8 cellular contexts compared by ENCODE assay signal in the genomic region with DNA sequence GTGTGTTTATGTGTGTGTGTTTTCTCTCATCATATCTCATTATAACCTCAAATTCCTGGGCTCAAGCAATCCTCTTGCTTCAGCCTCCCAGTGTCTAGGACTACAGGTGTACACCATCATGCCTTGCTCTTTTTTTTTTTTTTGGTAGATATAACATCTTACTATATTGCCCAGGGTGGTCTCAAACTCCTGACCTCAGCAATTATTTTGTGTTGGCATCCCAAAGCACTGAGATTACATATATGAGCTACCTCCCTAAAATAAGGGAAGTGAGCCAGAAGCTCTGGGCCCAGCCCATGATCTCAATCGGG. TPM values are rescaled to one million over a fixed set of nuclear protein-coding genes. Genes with fewer than 3 reads are reported as not detected.
DNase-seq lines count a peak whose midpoint lies in the region; ATAC-seq, FAIRE-seq and TF ChIP-seq lines count a peak whose summit lies in the region.

No MANE protein-coding gene starts in this region.

- in situ Hi-C loops in GM12878 (cut with MboI), result no loop called here

- ATAC-seq in GM12878, result peak; percentile 4

- H3K27ac ChIP-seq in GM12878 (ENCODE audit: control insufficient read depth, insufficient read depth), result peak overlapping the region; percentile 90
- H3K27ac ChIP-seq in urinary bladder (ENCODE audit: low read depth), result no peak overlapping the region

- peaks cover 3% of the 10 kb centered on the region; the same call in 1 of the 2 replicates for H3K4me1 ChIP-seq in GM12878 (ENCODE audit: control insufficient read depth, insufficient read depth, low read length)
- H3K4me1 ChIP-seq in urinary bladder (ENCODE audit: insufficient read depth), result no peaks in the 10 kb centered on the region

- 0% methylated on average over 1 of the region's 1 CpG for WGBS in GM12878 (ENCODE audit: insufficient coverage, insufficient replicate concordance, low lambda C conversion rate, missing lambda C conversion rate)
- 0% methylated on average over 1 of the region's 1 CpG for WGBS in lower leg skin, 2 donors
- 3% methylated on average over 1 of the region's 1 CpG for WGBS in urinary bladder

- H3K27me3 ChIP-seq in GM12878 (replicated peaks in 1 of 2; ENCODE audit: control insufficient read depth in 2 of 2, insufficient read depth in 2 of 2, low read length in 1 of 2), result no peaks in the 10 kb centered on the region

- TF ChIP-seq CTCF in GM12878 (IDR thresholded peaks at IDR 0.05 in 2 of 3, conservative IDR thresholded peaks at IDR 0.05 in 1 of 3; ENCODE audit: control insufficient read depth in 2 of 3, extremely low read depth in 1 of 3, insufficient read depth in 1 of 3, low read depth in 3 of 3, low read length in 3 of 3), result no peak
- no peak for TF ChIP-seq CTCF in lower leg skin (IDR thresholded peaks at IDR 0.05)

- DNase-seq in activated naive CD4-positive, alpha-beta T cell (lab: John Stamatoyannopoulos, UW), result no peak
- no peak for DNase-seq in GM12878 (ENCODE audit: low read depth, low spot score)
- no peak for DNase-seq in lower leg skin (ENCODE audit: low spot score in 2 of 2)
- no peak for DNase-seq in NCI-H345 treated with DMSO at 0.1 percent for 48 hours (lab: John Stamatoyannopoulos, UW; ENCODE audit: unreplicated experiment)
- no peak for DNase-seq in NCI-H187 (lab: John Stamatoyannopoulos, UW)
- no peak for DNase-seq in erythroblast (lab: John Stamatoyannopoulos, UW)

- intact Hi-C loops in GM12878 (cut with micrococcal nuclease; ENCODE audit: unreplicated experiment), result loop anchor here (1.0 kb wide), 2 partner anchors 39 to 80 kb away; a partner anchor contains a TSS
- intact Hi-C loops in lower leg skin (cut with DNase I; ENCODE audit: low total_unique reads), result no loop called here

- H3K4me3 ChIP-seq in GM12878, result peak overlapping the region; percentile 86
- peak overlapping the region; percentile 90 for H3K4me3 ChIP-seq in lower leg skin (ENCODE audit: low read depth, poor library complexity, severe bottlenecking)
- peak overlapping the region; percentile 69 for H3K4me3 ChIP-seq in urinary bladder (ENCODE audit: low read depth, low read length)

- peaks cover 19% of the 10 kb centered on the region for H3K27me3 Mint-ChIP-seq in activated naive CD4-positive, alpha-beta T cell treated with anti-CD3 and anti-CD28 coated beads, Interleukin-2, amount 50 U/mL, for 24 hours

- RAD21 ChIA-PET in GM12878 (lab: Charles Lee; ENCODE audit: unreplicated experiment), result interaction anchor here (0.7 kb wide), 1 partner anchor 37 kb away, joined by 3 read pairs; no protein-coding TSS in a partner anchor

- peaks cover 45% of the 10 kb centered on the region for H3K36me3 Mint-ChIP-seq in activated naive CD4-positive, alpha-beta T cell treated with anti-CD3 and anti-CD28 coated beads, Interleukin-2, amount 50 U/mL, for 24 hours

- peak overlapping the region; percentile 79 for H3K4me2 ChIP-seq in GM12878 (ENCODE audit: control insufficient read depth, insufficient read depth)

- CTCF ChIA-PET in GM12878 (lab: Yijun Ruan, JAX), result interaction anchor here (0.7 to 2.8 kb wide), 2 partner anchors 43 to 47 kb away, joined by 3 to 6 read pairs; a partner anchor contains a TSS

- no peak for FAIRE-seq in GM12878 (lab: Jason Lieb, UNC)

- TF ChIP-seq EP300 in GM12878 (IDR thresholded peaks at IDR 0.05; ENCODE audit: borderline replicate concordance in 1 of 2, control insufficient read depth in 1 of 2, low read depth in 2 of 2, low read length in 2 of 2), result no peak

- no peak for TF ChIP-seq RAD21 in GM12878 (IDR thresholded peaks at IDR 0.05; ENCODE audit: insufficient read depth, low read depth, low read length)

- H3K4me1 Mint-ChIP-seq in activated naive CD4-positive, alpha-beta T cell treated with anti-CD3 and anti-CD28 coated beads, Interleukin-2, amount 50 U/mL, for 24 hours, result peaks cover 29% of the 10 kb centered on the region

- peak overlapping the region; percentile 93 for H2AFZ ChIP-seq in GM12878 (ENCODE audit: control insufficient read depth, low read depth, low read length)

- no peaks in the 10 kb centered on the region for H3K9me3 ChIP-seq in GM12878 (replicated peaks; ENCODE audit: control insufficient read depth, insufficient read depth, low read length)

- POLR2A ChIA-PET in GM12878 (lab: Charles Lee), result no interaction called here

- peak overlapping the region; percentile 94 for H3K9ac ChIP-seq in GM12878 (ENCODE audit: control insufficient read depth, insufficient read depth, low read length)

- no peaks in the 10 kb centered on the region for H4K20me1 ChIP-seq in GM12878 (ENCODE audit: control insufficient read depth, insufficient read depth)

- TSS peak; percentile 99 for BruUV-seq in GM12878 (replicated peaks; lab: Mats Ljungman, UMichigan)

- H3K27ac Mint-ChIP-seq in activated naive CD4-positive, alpha-beta T cell treated with anti-CD3 and anti-CD28 coated beads, Interleukin-2, amount 50 U/mL, for 24 hours, result peak overlapping the region; percentile 96

- H3K9me3 Mint-ChIP-seq in activated naive CD4-positive, alpha-beta T cell treated with anti-CD3 and anti-CD28 coated beads, Interleukin-2, amount 50 U/mL, for 24 hours, result peaks cover 39% of the 10 kb centered on the region

- H3K4me3 Mint-ChIP-seq in activated naive CD4-positive, alpha-beta T cell treated with anti-CD3 and anti-CD28 coated beads, Interleukin-2, amount 50 U/mL, for 24 hours, result peak overlapping the region; percentile 97

- H3K36me3 ChIP-seq in GM12878 (ENCODE audit: control insufficient read depth in 2 of 2, insufficient read depth in 2 of 2, low read length in 1 of 2), result peaks cover 3 to 5% of the 10 kb centered on the region in 2 experiments; a peak in 3 of 4 replicates
- peaks cover 4% of the 10 kb centered on the region for H3K36me3 ChIP-seq in urinary bladder (ENCODE audit: insufficient read depth)

- SMC1A ChIA-PET in GM12878 (lab: Charles Lee; ENCODE audit: uncharacterized antibody, unreplicated experiment), result interaction anchor here (0.6 to 1.0 kb wide), 2 partner anchors 22 to 31 kb away, joined by 4 read pairs; no protein-coding TSS in a partner anchor

- peaks cover 26% of the 10 kb centered on the region for H3K79me2 ChIP-seq in GM12878 (ENCODE audit: control insufficient read depth, insufficient read depth, low read length)

- TF ChIP-seq POLR2A in GM12878 (IDR thresholded peaks at IDR 0.05; ENCODE audit: low read depth, low read length) (no peak), lower leg skin (IDR thresholded peaks at IDR 0.05) (no peak), erythroblast (IDR thresholded peaks at IDR 0.05; ENCODE audit: low read length) (no peak)

RNA-seq across cellular contexts. Expression of a gene that starts 0.4 kb away (rescaled TPM):
- total RNA-seq in GM12878 (2013; cell fraction: nucleolus; rRNA removed), result 20.8 and 22.8 TPM in 2 replicates
- total RNA-seq in GM12878 (2014; rRNA removed) (9.0 and 9.5 TPM in 2 replicates), GM12878 (2014; rRNA removed; fragmentation: Illumina TruSeq; extraction: Trizol) (8.5 and 8.6 TPM in 2 replicates), GM12878 (2021) (7.3 and 8.0 TPM in 2 replicates), lower leg skin (10 to 100 TPM; 11.4 to 15.7 (median 12.4) TPM), urinary bladder (25.4 TPM)
- 2.7 TPM for polyA plus RNA-seq in GM12878 (2011; ENCODE audit: low read depth)
- polyA plus RNA-seq in GM12878 (2011; rRNA removed) (3.4 and 4.5 TPM in 2 replicates), GM12878 (2014; fragmentation: Illumina TruSeq; extraction: Trizol) (2.4 and 2.7 TPM in 2 replicates), GM12878 (2014; fragmentation: Nextera tagmentation; extraction: Ambion mirVana) (under 1 TPM; 0.53 to 0.74 TPM), GM12878 (2014; rRNA removed) (3.2 and 3.5 TPM in 2 replicates), GM12878 (2016; fragmentation: Nextera tagmentation; extraction: Ambion mirVana) (1 to 10 TPM; 3.7 to 4.3 TPM), urinary bladder (2.9 TPM)
- polyA plus RNA-seq in GM12878 (2011; cell fraction: cytosol; rRNA removed), result 2.3 and 2.9 TPM in 2 replicates
- 2.8 TPM in 2 replicates for polyA plus RNA-seq in GM12878 (2011; cell fraction: nucleus; rRNA removed)
- polyA plus RNA-seq in GM12878 (2012), result 2.7 and 3.0 TPM in 2 replicates
- 13.2 and 14.1 TPM in 2 replicates for polyA minus RNA-seq in GM12878 (2011; rRNA and poly(A)+ RNA removed)
- polyA minus RNA-seq in GM12878 (2011; cell fraction: cytosol; rRNA and poly(A)+ RNA removed), result 5.6 TPM in 2 replicates
- 5.6 and 7.7 TPM in 2 replicates for polyA minus RNA-seq in GM12878 (2011; cell fraction: nucleus; rRNA and poly(A)+ RNA removed)

RNA-seq across cellular contexts. Expression of a gene that starts 31.2 kb away (rescaled TPM):
- 14.3 and 14.6 TPM in 2 replicates for total RNA-seq in GM12878 (2013; cell fraction: nucleolus; rRNA removed)
- total RNA-seq in GM12878 (2014; rRNA removed) (7.3 and 7.4 TPM in 2 replicates), GM12878 (2014; rRNA removed; fragmentation: Illumina TruSeq; extraction: Trizol) (9.4 and 9.7 TPM in 2 replicates), GM12878 (2021) (8.6 and 8.8 TPM in 2 replicates), lower leg skin (10 to 100 TPM in 1 of 4 donors, 1 to 10 TPM in 3; 8.3 to 11.8 (median 8.9) TPM), urinary bladder (17.9 TPM)
- 4.9 TPM for polyA plus RNA-seq in GM12878 (2011; ENCODE audit: low read depth)
- polyA plus RNA-seq in GM12878 (2011; rRNA removed) (11.6 and 12.1 TPM in 2 replicates), GM12878 (2014; fragmentation: Illumina TruSeq; extraction: Trizol) (8.0 and 9.0 TPM in 2 replicates), GM12878 (2014; fragmentation: Nextera tagmentation; extraction: Ambion mirVana) (1 to 10 TPM; 1.1 to 1.5 TPM), GM12878 (2014; rRNA removed) (5.0 and 5.5 TPM in 2 replicates), GM12878 (2016; fragmentation: Nextera tagmentation; extraction: Ambion mirVana) (1 to 10 TPM; 5.0 to 6.6 TPM), urinary bladder (7.8 TPM)
- polyA plus RNA-seq in GM12878 (2011; cell fraction: cytosol; rRNA removed), result 7.4 and 9.1 TPM in 2 replicates
- 9.2 and 10.4 TPM in 2 replicates for polyA plus RNA-seq in GM12878 (2011; cell fraction: nucleus; rRNA removed)
- 6.2 and 7.2 TPM in 2 replicates for polyA plus RNA-seq in GM12878 (2012)
- polyA minus RNA-seq in GM12878 (2011; rRNA and poly(A)+ RNA removed), result 18.6 and 20.1 TPM in 2 replicates
- polyA minus RNA-seq in GM12878 (2011; cell fraction: cytosol; rRNA and poly(A)+ RNA removed), result 6.0 and 7.2 TPM in 2 replicates
- polyA minus RNA-seq in GM12878 (2011; cell fraction: nucleus; rRNA and poly(A)+ RNA removed), result 5.8 and 7.3 TPM in 2 replicates

RNA-seq across cellular contexts. Expression of a gene that starts 39.5 kb away (rescaled TPM):
- total RNA-seq in GM12878 (2013; cell fraction: nucleolus; rRNA removed), result 431 and 458 TPM in 2 replicates
- total RNA-seq in GM12878 (2014; rRNA removed), result 34.4 and 37.5 TPM in 2 replicates
- total RNA-seq in GM12878 (2014; rRNA removed; fragmentation: Illumina TruSeq; extraction: Trizol), result 42.4 and 46.5 TPM in 2 replicates
- total RNA-seq in GM12878 (2021), result 41.7 and 43.0 TPM in 2 replicates
- polyA plus RNA-seq in GM12878 (2011; ENCODE audit: low read depth), result 3.1 TPM
- polyA plus RNA-seq in GM12878 (2011; rRNA removed), result 23.8 and 25.2 TPM in 2 replicates
- polyA plus RNA-seq in GM12878 (2011; cell fraction: cytosol; rRNA removed), result 18.2 and 19.4 TPM in 2 replicates
- polyA plus RNA-seq in GM12878 (2011; cell fraction: nucleus; rRNA removed), result 15.9 and 20.0 TPM in 2 replicates
- polyA plus RNA-seq in GM12878 (2012), result 3.0 TPM in 2 replicates
- polyA plus RNA-seq in GM12878 (2014; fragmentation: Illumina TruSeq; extraction: Trizol), result 1.5 and 2.8 TPM in 2 replicates
- polyA plus RNA-seq in GM12878 (2014; fragmentation: Nextera tagmentation; extraction: Ambion mirVana), result under 1 TPM; 0.15 to 0.58 TPM
- polyA plus RNA-seq in GM12878 (2014; rRNA removed), result 7.7 and 8.5 TPM in 2 replicates
- 1 to 10 TPM; 8.0 to 8.9 TPM for polyA plus RNA-seq in GM12878 (2016; fragmentation: Nextera tagmentation; extraction: Ambion mirVana)
- 238 and 280 TPM in 2 replicates for polyA minus RNA-seq in GM12878 (2011; rRNA and poly(A)+ RNA removed)
- polyA minus RNA-seq in GM12878 (2011; cell fraction: cytosol; rRNA and poly(A)+ RNA removed), result 72.3 and 73.4 TPM in 2 replicates
- polyA minus RNA-seq in GM12878 (2011; cell fraction: nucleus; rRNA and poly(A)+ RNA removed), result 77.2 and 85.8 TPM in 2 replicates
- 10 to 100 TPM; 57.6 to 71.0 (median 65.5) TPM for total RNA-seq in lower leg skin
- 176 TPM for total RNA-seq in urinary bladder
- polyA plus RNA-seq in urinary bladder, result 0.85 TPM

RNA-seq across cellular contexts. Expression of a gene that starts 43.5 kb away (rescaled TPM):
- 14.0 and 19.6 TPM in 2 replicates for total RNA-seq in GM12878 (2013; cell fraction: nucleolus; rRNA removed)
- total RNA-seq in GM12878 (2014; rRNA removed) (15.0 and 18.5 TPM in 2 replicates), GM12878 (2014; rRNA removed; fragmentation: Illumina TruSeq; extraction: Trizol) (21.9 and 22.2 TPM in 2 replicates), GM12878 (2021) (8.7 and 10.6 TPM in 2 replicates), lower leg skin (10 to 100 TPM; 11.3 to 20.1 (median 19.5) TPM), urinary bladder (9.7 TPM)
- 10.3 TPM for polyA plus RNA-seq in GM12878 (2011; ENCODE audit: low read depth)
- polyA plus RNA-seq in GM12878 (2011; rRNA removed) (24.5 and 29.6 TPM in 2 replicates), GM12878 (2014; fragmentation: Illumina TruSeq; extraction: Trizol) (9.9 and 21.5 TPM in 2 replicates), GM12878 (2014; fragmentation: Nextera tagmentation; extraction: Ambion mirVana) (10 to 100 TPM; 71.0 to 86.4 TPM), GM12878 (2014; rRNA removed) (18.5 and 26.6 TPM in 2 replicates), GM12878 (2016; fragmentation: Nextera tagmentation; extraction: Ambion mirVana) (10 to 100 TPM; 37.9 to 40.4 TPM), urinary bladder (26.8 TPM)
- 17.1 and 25.0 TPM in 2 replicates for polyA plus RNA-seq in GM12878 (2011; cell fraction: cytosol; rRNA removed)
- 7.9 and 8.2 TPM in 2 replicates for polyA plus RNA-seq in GM12878 (2011; cell fraction: nucleus; rRNA removed)
- 16.2 and 17.2 TPM in 2 replicates for polyA plus RNA-seq in GM12878 (2012)
- polyA minus RNA-seq in GM12878 (2011; rRNA and poly(A)+ RNA removed), result 7.3 and 9.9 TPM in 2 replicates
- polyA minus RNA-seq in GM12878 (2011; cell fraction: cytosol; rRNA and poly(A)+ RNA removed), result 4.8 and 5.6 TPM in 2 replicates
- 2.2 and 3.9 TPM in 2 replicates for polyA minus RNA-seq in GM12878 (2011; cell fraction: nucleus; rRNA and poly(A)+ RNA removed)

RNA-seq across cellular contexts. Expression of a gene that starts 43.5 kb away (rescaled TPM):
- 13.6 and 15.1 TPM in 2 replicates for total RNA-seq in GM12878 (2013; cell fraction: nucleolus; rRNA removed)
- 4.1 and 4.6 TPM in 2 replicates for total RNA-seq in GM12878 (2014; rRNA removed)
- total RNA-seq in GM12878 (2014; rRNA removed; fragmentation: Illumina TruSeq; extraction: Trizol), result 4.3 and 4.4 TPM in 2 replicates
- total RNA-seq in GM12878 (2021), result 2.6 and 3.0 TPM in 2 replicates
- polyA plus RNA-seq in GM12878 (2011; ENCODE audit: low read depth), result 0.87 TPM
- 5.6 and 6.0 TPM in 2 replicates for polyA plus RNA-seq in GM12878 (2011; rRNA removed)
- polyA plus RNA-seq in GM12878 (2011; cell fraction: cytosol; rRNA removed), result 4.3 and 4.8 TPM in 2 replicates
- polyA plus RNA-seq in GM12878 (2011; cell fraction: nucleus; rRNA removed), result 4.3 and 5.4 TPM in 2 replicates
- polyA plus RNA-seq in GM12878 (2012), result 2.1 and 2.5 TPM in 2 replicates
- 1.9 and 2.7 TPM in 2 replicates for polyA plus RNA-seq in GM12878 (2014; fragmentation: Illumina TruSeq; extraction: Trizol)
- 1 to 10 TPM; 2.3 to 3.5 TPM for polyA plus RNA-seq in GM12878 (2014; fragmentation: Nextera tagmentation; extraction: Ambion mirVana)
- polyA plus RNA-seq in GM12878 (2014; rRNA removed), result 2.7 TPM in 2 replicates
- 1 to 10 TPM; 2.7 to 3.7 TPM for polyA plus RNA-seq in GM12878 (2016; fragmentation: Nextera tagmentation; extraction: Ambion mirVana)
- 7.8 and 9.6 TPM in 2 replicates for polyA minus RNA-seq in GM12878 (2011; rRNA and poly(A)+ RNA removed)
- 1.9 TPM in 1 of 2 replicates, not detected in the other for polyA minus RNA-seq in GM12878 (2011; cell fraction: cytosol; rRNA and poly(A)+ RNA removed)
- polyA minus RNA-seq in GM12878 (2011; cell fraction: nucleus; rRNA and poly(A)+ RNA removed), result 2.7 and 3.0 TPM in 2 replicates
- 1 to 10 TPM in 3 of 4 donors, under 1 TPM in 1; 0.42 to 2.4 (median 1.4) TPM for total RNA-seq in lower leg skin
- 6.1 TPM for total RNA-seq in urinary bladder
- 1.8 TPM for polyA plus RNA-seq in urinary bladder
